In the genomic region with DNA sequence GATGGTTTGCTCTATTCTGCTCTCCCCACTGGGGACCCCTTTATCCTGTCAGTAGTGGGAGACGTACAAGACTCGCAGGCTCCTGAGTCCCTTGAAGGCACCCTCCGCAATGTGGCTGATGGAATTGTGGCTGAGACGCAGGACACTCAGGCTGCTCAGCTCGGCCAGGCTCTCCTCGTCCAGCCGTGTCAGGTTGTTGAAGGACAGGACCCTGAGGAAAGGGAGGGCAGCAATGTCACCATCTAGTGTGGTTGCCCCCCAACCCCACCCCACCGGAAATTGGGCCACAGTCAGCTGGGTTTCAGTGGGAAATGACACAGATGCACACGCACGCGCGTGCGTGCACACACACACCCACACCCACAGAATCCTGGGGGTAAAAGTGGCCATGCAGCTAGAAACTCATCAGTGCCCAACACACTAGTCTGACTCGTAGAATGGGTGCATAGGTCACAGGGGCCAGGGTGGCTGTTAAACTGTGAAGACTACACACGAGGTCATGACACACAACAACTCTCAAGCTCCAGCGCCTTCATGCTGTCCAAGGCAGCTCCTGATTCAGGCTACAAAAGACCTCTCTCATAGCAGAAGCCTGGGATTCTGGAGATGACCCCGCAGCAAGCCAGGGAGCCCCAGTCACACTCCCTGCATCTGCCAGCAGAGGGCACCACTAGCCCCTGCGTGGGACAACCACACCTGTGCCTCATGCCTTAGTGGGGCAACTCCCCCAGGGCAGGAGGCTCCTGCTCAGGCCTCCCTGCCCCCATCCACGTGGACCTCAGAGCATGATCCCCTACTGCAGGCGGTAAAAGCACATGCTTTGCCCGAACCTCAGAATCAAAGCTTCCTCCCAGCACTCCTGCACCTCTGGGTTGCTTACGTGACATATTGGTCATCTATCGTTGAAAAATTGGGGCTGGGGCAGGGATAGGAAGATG, we compare ENCODE assay signal across 1 cellular context.
A peak's percentile ranks its signal among the peaks of the same experiment; 100 is the strongest.
TF ChIP-seq lines count a peak whose summit lies in the region.

No MANE protein-coding gene starts in this region.

TF ChIP-seq in GM12878, 131 proteins besides CTCF, POLR2A, EP300 and RAD21 (continued from another document):
- TF ChIP-seq NFYA (IDR thresholded peaks at IDR 0.05; ENCODE audit: borderline replicate concordance, low read depth, low read length) (no peak), TARDBP (IDR thresholded peaks at IDR 0.05; ENCODE audit: borderline replicate concordance) (no peak), ZNF687 (IDR thresholded peaks at IDR 0.05) (no peak), YY1 (IDR thresholded peaks at IDR 0.05; ENCODE audit: low read depth, low read length) (peak; percentile 56; the same call in 1 of the 2 replicates), RFX5 (IDR thresholded peaks at IDR 0.05; ENCODE audit: low read depth, low read length) (no peak), FOS (IDR thresholded peaks at IDR 0.05; ENCODE audit: borderline replicate concordance, extremely low read depth, insufficient read length) (no peak), PML (IDR thresholded peaks at IDR 0.05; ENCODE audit: low read length) (no peak), ATF3 (IDR thresholded peaks at IDR 0.05; ENCODE audit: borderline replicate concordance, extremely low read depth, low read depth, low read length) (peak; percentile 8; the same call in 1 of the 2 replicates)
